19 cellular contexts compared by ENCODE assay signal in the genomic region with DNA sequence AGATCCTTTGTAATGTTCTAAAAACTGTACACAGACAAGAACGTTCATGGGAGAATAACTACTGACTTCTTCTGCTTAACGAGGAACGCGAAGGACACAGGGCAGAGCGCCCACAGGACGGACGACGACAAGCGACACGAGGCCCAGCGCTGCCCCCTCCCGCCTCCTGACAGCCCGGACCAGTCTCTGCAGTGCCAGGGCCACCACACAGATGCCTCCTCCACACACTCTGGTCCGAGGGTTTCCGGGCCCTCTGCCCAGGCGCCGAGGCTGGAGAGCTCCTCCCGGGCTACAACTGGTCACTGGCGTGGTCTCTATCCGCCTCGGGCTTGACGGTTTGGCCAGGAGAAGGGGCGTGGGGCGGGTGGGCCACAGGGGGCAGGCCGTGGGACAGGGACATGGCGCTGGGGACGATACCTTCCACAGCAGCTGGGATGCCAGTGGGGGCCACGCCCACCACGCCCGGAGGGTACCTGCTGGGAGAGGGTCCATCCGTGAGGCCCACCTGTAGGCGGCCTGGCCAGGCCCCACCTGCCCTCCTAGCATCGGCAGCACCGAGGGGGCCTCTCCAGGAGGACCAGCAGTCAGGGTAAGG. TPM values are rescaled to one million over a fixed set of nuclear protein-coding genes. Genes with fewer than 3 reads are reported as not detected.
DNase-seq lines count a peak whose midpoint lies in the region; ATAC-seq, FAIRE-seq and TF ChIP-seq lines count a peak whose summit lies in the region.
"Had no signal": no experiment of that assay in that cellular context is flagged by ENCODE, and none has a peak within 500 bp of the region (broad histone marks: within the 10 kb centered on the region; RNA-seq: fewer than 3 reads in every experiment).

No MANE protein-coding gene starts in this region.

- no peak overlapping the region for H3K9ac ChIP-seq in PC-3 (ENCODE audit: low read length)
- H3K9ac ChIP-seq: KMS-11 had no signal

- no peaks in the 10 kb centered on the region for H3K9me3 ChIP-seq in heart left ventricle
- H3K9me3 ChIP-seq in pancreas = no peaks in the 10 kb centered on the region
- no peaks in the 10 kb centered on the region for H3K9me3 ChIP-seq in PC-3 (ENCODE audit: low read length)
- H3K9me3 ChIP-seq: Peyer's patch had no signal

- DNase-seq in Right ventricle myocardium inferior (ENCODE audit: missing footprints) = peak; percentile 50
- DNase-seq in cardiac septum (ENCODE audit: low spot score) = no peak
- DNase-seq in heart left ventricle = peak in 3 of 5 donors; percentile 17 to 59 (median 40)
- DNase-seq in pancreas = peak; percentile 72 to 91 (median 80)
- DNase-seq in NCI-H1694 (lab: John Stamatoyannopoulos, UW) = no peak
- no peak for DNase-seq in PC-3
- no peak for DNase-seq in NCI-H82 (lab: John Stamatoyannopoulos, UW)
- no peak for DNase-seq in iPS-NIHi7 (ENCODE audit: extremely low spot score)
- DNase-seq: activated T-cell treated with anti-CD3 and anti-CD28 coated beads, Interleukin-2, amount 50 U/mL, for 1 hour; amniotic stem cell; immature natural killer cell; NCI-H1417 treated with DMSO at 0.1 percent for 48 hours; NCI-H524 treated with DMSO at 0.1 percent for 48 hours; stimulated activated CD4-positive, alpha-beta T cell treated with anti-CD3 and anti-CD28 coated beads, Interleukin-4, amount 100 ng/mL, for 24 hours; T-helper 2 cell had no signal

- CTCF ChIA-PET in PC-3 (lab: Charles Lee) = no interaction called here

- H3F3A ChIP-seq in PC-3 (ENCODE audit: low read length, unreplicated experiment) = no peaks in the 10 kb centered on the region

- no peaks in the 10 kb centered on the region for H3K79me2 ChIP-seq in PC-3 (ENCODE audit: low read length)

- H3K27me3 ChIP-seq in heart left ventricle (no peaks in the 10 kb centered on the region), pancreas (no peaks in the 10 kb centered on the region), PC-3 (ENCODE audit: low read length) (no peaks in the 10 kb centered on the region)
- H3K27me3 ChIP-seq: Peyer's patch had no signal

- WGBS in heart left ventricle, 4 donors = 84 to 88% (median 87%) methylated on average over 16 to 34 of the region's 34 CpGs
- whole genome bisulfite sequencing in pancreas, 2 donors = 50 to 53% methylated on average over 34 of the region's 34 CpGs

- FAIRE-seq in pancreas (lab: Jason Lieb, UNC) = no peak

- ATAC-seq in Right ventricle myocardium inferior = no peak
- no peak for ATAC-seq in heart left ventricle
- ATAC-seq in pancreas = peak; percentile 61 to 76 (median 73)
- ATAC-seq in PC-3 = no peak
- ATAC-seq: GM23338; stimulated activated effector memory CD8-positive, alpha-beta T cell treated with anti-CD3 and anti-CD28 coated beads, Interleukin-12 subunit alpha, Interleukin-12 subunit beta, amount 100 ng/mL, for 72 hours had no signal

- H3K36me3 ChIP-seq in heart left ventricle = peaks cover 7 to 62% (median 54%) of the 10 kb centered on the region in 9 donors
- peaks cover 11 to 48% (median 17%) of the 10 kb centered on the region in 3 donors for H3K36me3 ChIP-seq in pancreas
- H3K36me3 ChIP-seq in PC-3 (ENCODE audit: low read depth, low read length) = no peaks in the 10 kb centered on the region; the same call in 1 of the 2 replicates

- no peak overlapping the region for H3K4me2 ChIP-seq in PC-3 (ENCODE audit: low read length)
- H3K4me2 ChIP-seq: GM23338, KMS-11 had no signal

- TF ChIP-seq CTCF in heart left ventricle (IDR thresholded peaks at IDR 0.05) (no peak), pancreas (IDR thresholded peaks at IDR 0.05) (no peak), PC-3 (conservative IDR thresholded peaks at IDR 0.05; ENCODE audit: low read depth, low read length) (no peak)

- H3K9me2 ChIP-seq in PC-3 (replicated peaks; ENCODE audit: low read length) = no peaks in the 10 kb centered on the region

- BruUV-seq in PC-3 (replicated peaks; lab: Mats Ljungman, UMichigan) = no TSS peak

- no peaks in the 10 kb centered on the region for H4K20me1 ChIP-seq in PC-3 (ENCODE audit: low read length)

- intact Hi-C loops in Right ventricle myocardium inferior (cut with DNase I) (no loop called here), cardiac septum (cut with DNase I) (loop anchor here (2.0 kb wide), 1 partner anchor 33 kb away; no protein-coding TSS in a partner anchor), heart left ventricle (cut with DNase I) (loop anchor here in 4 of 10 donors (5.0 kb wide), 3 partner anchors 35 to 45 kb away; partner anchors contain the start of genes SPON2 (in 2 of the 4) and CTBP1 (in 1 of the 4)), pancreas (cut with DNase I) (no loop called here), PC-3 (cut with micrococcal nuclease) (no loop called here)

- H2AFZ ChIP-seq in PC-3 (ENCODE audit: low read length) = no peak overlapping the region
- H2AFZ ChIP-seq: GM23338 had no signal

- H3K4me3 ChIP-seq in heart left ventricle = no peak overlapping the region
- H3K4me3 ChIP-seq in pancreas = no peak overlapping the region
- no peak overlapping the region for H3K4me3 ChIP-seq in PC-3 (ENCODE audit: low read length)
- H3K4me3 ChIP-seq: GM23338, Peyer's patch had no signal

- H3K27ac ChIP-seq in heart left ventricle (peak overlapping the region in 2 of 12 donors; percentile 12 to 66), pancreas (peak overlapping the region in 2 of 4 donors; percentile 13 to 50), PC-3 (ENCODE audit: low read length) (no peak overlapping the region)
- H3K27ac ChIP-seq: KMS-11 had no signal

- no peak for TF ChIP-seq POLR2A in heart left ventricle (IDR thresholded peaks at IDR 0.05)

- POLR2A ChIA-PET in PC-3 (lab: Charles Lee; ENCODE audit: unreplicated experiment) = no interaction called here

- H3K4me1 ChIP-seq in heart left ventricle = peaks cover 5 to 75% (median 50%) of the 10 kb centered on the region in 12 donors
- H3K4me1 ChIP-seq in pancreas = peaks cover 10 to 36% (median 19%) of the 10 kb centered on the region in 3 donors
- H3K4me1 ChIP-seq in PC-3 (ENCODE audit: insufficient read depth, low read length) = no peaks in the 10 kb centered on the region

RNA-seq across cellular contexts. Expression of gene CTBP1, which starts 36.9 kb away (rescaled TPM):
- total RNA-seq in Right ventricle myocardium inferior (121 TPM), cardiac septum (129 TPM), heart left ventricle (100 to 1,000 TPM; 105 to 165 (median 128) TPM), pancreas (100 to 1,000 TPM in 4 of 6 donors, 10 to 100 TPM in 2; 91.5 to 131 (median 108) TPM), PC-3 (2014; rRNA removed) (223 and 266 TPM in 2 replicates)
- polyA plus RNA-seq in heart left ventricle (100 to 1,000 TPM in 1 of 2 donors, 10 to 100 TPM in 1; 92.0 to 148 TPM), pancreas (100 to 1,000 TPM; 129 to 131 TPM)

RNA-seq across cellular contexts. Expression of gene SPON2, which starts 39.7 kb away (rescaled TPM):
- 22.6 TPM for total RNA-seq in Right ventricle myocardium inferior
- total RNA-seq in cardiac septum = 19.8 TPM
- 10 to 100 TPM in 7 of 9 donors, 1 to 10 TPM in 2; 8.8 to 36.3 (median 13.7) TPM for total RNA-seq in heart left ventricle
- polyA plus RNA-seq in heart left ventricle = 10 to 100 TPM in 1 of 2 donors, 1 to 10 TPM in 1; 7.8 to 31.2 TPM
- total RNA-seq in pancreas = 10 to 100 TPM in 3 of 6 donors, 1 to 10 TPM in 3; 3.1 to 45.2 (median 8.5) TPM
- 10 to 100 TPM; 10.1 to 13.0 TPM for polyA plus RNA-seq in pancreas
- total RNA-seq in PC-3 (2014; rRNA removed) = 0.80 and 1.0 TPM in 2 replicates

Comparison
In these comparisons a context has a peak if more than half of its experiments do, and no peak if none do; other contexts are left out.
1. DNase-seq: peak in Right ventricle myocardium inferior (single experiment), heart left ventricle (3 of 5) and pancreas (6 of 6); none in cardiac septum (single experiment), NCI-H1694 (single experiment), PC-3 (single experiment), NCI-H82 (single experiment) and iPS-NIHi7 (single experiment).
2. ATAC-seq: peak in pancreas (4 of 4); none in Right ventricle myocardium inferior (single experiment), heart left ventricle (0 of 4) and PC-3 (single experiment).